Comparison of ENCODE assay signal across 2 cellular contexts in the genomic region with DNA sequence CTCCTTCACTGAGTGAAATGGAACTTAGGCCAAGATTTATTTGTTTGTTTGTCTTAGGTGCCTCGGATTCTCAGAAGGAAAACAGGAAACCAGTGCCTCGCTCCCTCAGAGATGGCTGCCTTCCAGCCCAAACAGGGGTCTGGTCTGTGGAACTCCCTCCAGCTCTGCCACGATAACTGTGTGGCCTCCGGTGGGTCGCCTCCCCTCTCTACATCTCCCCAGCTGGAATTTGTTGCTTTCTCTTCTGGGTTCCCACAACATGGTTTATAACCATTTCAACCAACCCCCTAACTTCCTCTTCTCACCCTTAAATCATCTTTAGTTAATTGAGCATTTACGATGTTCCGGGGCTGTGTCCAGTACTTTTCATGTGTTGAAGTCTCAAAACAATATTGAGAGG.
TF ChIP-seq lines count a peak whose summit lies in the region.

No MANE protein-coding gene starts in this region.

TF ChIP-seq in A549, 52 proteins besides CTCF, POLR2A, EP300 and RAD21:
- TF ChIP-seq, protein P1, sequence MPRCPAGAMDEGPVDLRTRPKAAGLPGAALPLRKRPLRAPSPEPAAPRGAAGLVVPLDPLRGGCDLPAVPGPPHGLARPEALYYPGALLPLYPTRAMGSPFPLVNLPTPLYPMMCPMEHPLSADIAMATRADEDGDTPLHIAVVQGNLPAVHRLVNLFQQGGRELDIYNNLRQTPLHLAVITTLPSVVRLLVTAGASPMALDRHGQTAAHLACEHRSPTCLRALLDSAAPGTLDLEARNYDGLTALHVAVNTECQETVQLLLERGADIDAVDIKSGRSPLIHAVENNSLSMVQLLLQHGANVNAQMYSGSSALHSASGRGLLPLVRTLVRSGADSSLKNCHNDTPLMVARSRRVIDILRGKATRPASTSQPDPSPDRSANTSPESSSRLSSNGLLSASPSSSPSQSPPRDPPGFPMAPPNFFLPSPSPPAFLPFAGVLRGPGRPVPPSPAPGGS (IDR thresholded peaks at IDR 0.05), result no peak
- TF ChIP-seq SMC3 (IDR thresholded peaks at IDR 0.05) (no peak), HOXB13 (CRISPR knock-in tag; IDR thresholded peaks at IDR 0.05; ENCODE audit: low read depth) (no peak), FOXS1 (CRISPR knock-in tag; IDR thresholded peaks at IDR 0.05) (no peak), RARB (CRISPR knock-in tag; IDR thresholded peaks at IDR 0.05) (no peak), RNF2 (IDR thresholded peaks at IDR 0.05; ENCODE audit: borderline replicate concordance, low read depth) (no peak), RCOR1 (IDR thresholded peaks at IDR 0.05; ENCODE audit: low read depth, low read length) (no peak), NFE2L2 (conservative IDR thresholded peaks at IDR 0.05; ENCODE audit: low read length) (no peak), ZFP36 (IDR thresholded peaks at IDR 0.05; ENCODE audit: borderline replicate concordance, partially characterized antibody) (no peak), MAZ (IDR thresholded peaks at IDR 0.05; ENCODE audit: borderline replicate concordance, low read depth, low read length) (no peak), CHD2 (IDR thresholded peaks at IDR 0.05; ENCODE audit: low read length, partially characterized antibody) (no peak), HOXB5 (CRISPR knock-in tag; IDR thresholded peaks at IDR 0.05) (no peak), CBX2 (IDR thresholded peaks at IDR 0.05; ENCODE audit: borderline replicate concordance, low read depth) (no peak), POLR2AphosphoS2 (conservative IDR thresholded peaks at IDR 0.05; ENCODE audit: low read length) (no peak), ZSCAN20 (CRISPR knock-in tag; IDR thresholded peaks at IDR 0.05) (no peak), CHD4 (IDR thresholded peaks at IDR 0.05; ENCODE audit: borderline replicate concordance) (no peak), ESRRA (IDR thresholded peaks at IDR 0.05; ENCODE audit: borderline replicate concordance, low read length) (no peak)
- TF ChIP-seq, protein P2, sequence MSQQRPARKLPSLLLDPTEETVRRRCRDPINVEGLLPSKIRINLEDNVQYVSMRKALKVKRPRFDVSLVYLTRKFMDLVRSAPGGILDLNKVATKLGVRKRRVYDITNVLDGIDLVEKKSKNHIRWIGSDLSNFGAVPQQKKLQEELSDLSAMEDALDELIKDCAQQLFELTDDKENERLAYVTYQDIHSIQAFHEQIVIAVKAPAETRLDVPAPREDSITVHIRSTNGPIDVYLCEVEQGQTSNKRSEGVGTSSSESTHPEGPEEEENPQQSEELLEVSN (IDR thresholded peaks at IDR 0.05; ENCODE audit: borderline replicate concordance, low read depth), result no peak
- TF ChIP-seq, protein P3, sequence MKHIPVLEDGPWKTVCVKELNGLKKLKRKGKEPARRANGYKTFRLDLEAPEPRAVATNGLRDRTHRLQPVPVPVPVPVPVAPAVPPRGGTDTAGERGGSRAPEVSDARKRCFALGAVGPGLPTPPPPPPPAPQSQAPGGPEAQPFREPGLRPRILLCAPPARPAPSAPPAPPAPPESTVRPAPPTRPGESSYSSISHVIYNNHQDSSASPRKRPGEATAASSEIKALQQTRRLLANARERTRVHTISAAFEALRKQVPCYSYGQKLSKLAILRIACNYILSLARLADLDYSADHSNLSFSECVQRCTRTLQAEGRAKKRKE (CRISPR knock-in tag; IDR thresholded peaks at IDR 0.05; ENCODE audit: low read depth), result no peak
- TF ChIP-seq, protein P4, sequence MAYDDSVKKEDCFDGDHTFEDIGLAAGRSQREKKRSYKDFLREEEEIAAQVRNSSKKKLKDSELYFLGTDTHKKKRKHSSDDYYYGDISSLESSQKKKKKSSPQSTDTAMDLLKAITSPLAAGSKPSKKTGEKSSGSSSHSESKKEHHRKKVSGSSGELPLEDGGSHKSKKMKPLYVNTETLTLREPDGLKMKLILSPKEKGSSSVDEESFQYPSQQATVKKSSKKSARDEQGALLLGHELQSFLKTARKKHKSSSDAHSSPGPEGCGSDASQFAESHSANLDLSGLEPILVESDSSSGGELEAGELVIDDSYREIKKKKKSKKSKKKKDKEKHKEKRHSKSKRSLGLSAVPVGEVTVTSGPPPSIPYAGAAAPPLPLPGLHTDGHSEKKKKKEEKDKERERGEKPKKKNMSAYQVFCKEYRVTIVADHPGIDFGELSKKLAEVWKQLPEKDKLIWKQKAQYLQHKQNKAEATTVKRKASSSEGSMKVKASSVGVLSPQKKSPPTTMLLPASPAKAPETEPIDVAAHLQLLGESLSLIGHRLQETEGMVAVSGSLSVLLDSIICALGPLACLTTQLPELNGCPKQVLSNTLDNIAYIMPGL (CRISPR knock-in tag; IDR thresholded peaks at IDR 0.05; ENCODE audit: borderline replicate concordance), result no peak

TF ChIP-seq in GM23338, 12 proteins besides CTCF, POLR2A, EP300 and RAD21:
- TF ChIP-seq NANOG (IDR thresholded peaks at IDR 0.05; ENCODE audit: borderline replicate concordance) (no peak), JUNB (IDR thresholded peaks at IDR 0.05; ENCODE audit: unreplicated experiment) (no peak), EZH2 (IDR thresholded peaks at IDR 0.05; ENCODE audit: low read depth, unreplicated experiment) (no peak), POLR2AphosphoS5 (IDR thresholded peaks at IDR 0.05; ENCODE audit: low read depth) (no peak), ZNF114 (CRISPR knock-in tag; IDR thresholded peaks at IDR 0.05) (no peak), STAT1 (IDR thresholded peaks at IDR 0.05; ENCODE audit: unreplicated experiment) (no peak), ZNF331 (CRISPR knock-in tag; IDR thresholded peaks at IDR 0.05; ENCODE audit: low read depth) (no peak), EZH2phosphoT487 (IDR thresholded peaks at IDR 0.05; ENCODE audit: unreplicated experiment) (no peak), CREB1 (CRISPR knock-in tag; IDR thresholded peaks at IDR 0.05; ENCODE audit: low read depth) (no peak)
- TF ChIP-seq, protein P5, sequence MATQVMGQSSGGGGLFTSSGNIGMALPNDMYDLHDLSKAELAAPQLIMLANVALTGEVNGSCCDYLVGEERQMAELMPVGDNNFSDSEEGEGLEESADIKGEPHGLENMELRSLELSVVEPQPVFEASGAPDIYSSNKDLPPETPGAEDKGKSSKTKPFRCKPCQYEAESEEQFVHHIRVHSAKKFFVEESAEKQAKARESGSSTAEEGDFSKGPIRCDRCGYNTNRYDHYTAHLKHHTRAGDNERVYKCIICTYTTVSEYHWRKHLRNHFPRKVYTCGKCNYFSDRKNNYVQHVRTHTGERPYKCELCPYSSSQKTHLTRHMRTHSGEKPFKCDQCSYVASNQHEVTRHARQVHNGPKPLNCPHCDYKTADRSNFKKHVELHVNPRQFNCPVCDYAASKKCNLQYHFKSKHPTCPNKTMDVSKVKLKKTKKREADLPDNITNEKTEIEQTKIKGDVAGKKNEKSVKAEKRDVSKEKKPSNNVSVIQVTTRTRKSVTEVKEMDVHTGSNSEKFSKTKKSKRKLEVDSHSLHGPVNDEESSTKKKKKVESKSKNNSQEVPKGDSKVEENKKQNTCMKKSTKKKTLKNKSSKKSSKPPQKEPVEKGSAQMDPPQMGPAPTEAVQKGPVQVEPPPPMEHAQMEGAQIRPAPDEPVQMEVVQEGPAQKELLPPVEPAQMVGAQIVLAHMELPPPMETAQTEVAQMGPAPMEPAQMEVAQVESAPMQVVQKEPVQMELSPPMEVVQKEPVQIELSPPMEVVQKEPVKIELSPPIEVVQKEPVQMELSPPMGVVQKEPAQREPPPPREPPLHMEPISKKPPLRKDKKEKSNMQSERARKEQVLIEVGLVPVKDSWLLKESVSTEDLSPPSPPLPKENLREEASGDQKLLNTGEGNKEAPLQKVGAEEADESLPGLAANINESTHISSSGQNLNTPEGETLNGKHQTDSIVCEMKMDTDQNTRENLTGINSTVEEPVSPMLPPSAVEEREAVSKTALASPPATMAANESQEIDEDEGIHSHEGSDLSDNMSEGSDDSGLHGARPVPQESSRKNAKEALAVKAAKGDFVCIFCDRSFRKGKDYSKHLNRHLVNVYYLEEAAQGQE (IDR thresholded peaks at IDR 0.05; ENCODE audit: unreplicated experiment), result no peak
- TF ChIP-seq, protein P6, sequence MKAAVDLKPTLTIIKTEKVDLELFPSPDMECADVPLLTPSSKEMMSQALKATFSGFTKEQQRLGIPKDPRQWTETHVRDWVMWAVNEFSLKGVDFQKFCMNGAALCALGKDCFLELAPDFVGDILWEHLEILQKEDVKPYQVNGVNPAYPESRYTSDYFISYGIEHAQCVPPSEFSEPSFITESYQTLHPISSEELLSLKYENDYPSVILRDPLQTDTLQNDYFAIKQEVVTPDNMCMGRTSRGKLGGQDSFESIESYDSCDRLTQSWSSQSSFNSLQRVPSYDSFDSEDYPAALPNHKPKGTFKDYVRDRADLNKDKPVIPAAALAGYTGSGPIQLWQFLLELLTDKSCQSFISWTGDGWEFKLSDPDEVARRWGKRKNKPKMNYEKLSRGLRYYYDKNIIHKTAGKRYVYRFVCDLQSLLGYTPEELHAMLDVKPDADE (IDR thresholded peaks at IDR 0.05), result no peak
- TF ChIP-seq, protein P7, sequence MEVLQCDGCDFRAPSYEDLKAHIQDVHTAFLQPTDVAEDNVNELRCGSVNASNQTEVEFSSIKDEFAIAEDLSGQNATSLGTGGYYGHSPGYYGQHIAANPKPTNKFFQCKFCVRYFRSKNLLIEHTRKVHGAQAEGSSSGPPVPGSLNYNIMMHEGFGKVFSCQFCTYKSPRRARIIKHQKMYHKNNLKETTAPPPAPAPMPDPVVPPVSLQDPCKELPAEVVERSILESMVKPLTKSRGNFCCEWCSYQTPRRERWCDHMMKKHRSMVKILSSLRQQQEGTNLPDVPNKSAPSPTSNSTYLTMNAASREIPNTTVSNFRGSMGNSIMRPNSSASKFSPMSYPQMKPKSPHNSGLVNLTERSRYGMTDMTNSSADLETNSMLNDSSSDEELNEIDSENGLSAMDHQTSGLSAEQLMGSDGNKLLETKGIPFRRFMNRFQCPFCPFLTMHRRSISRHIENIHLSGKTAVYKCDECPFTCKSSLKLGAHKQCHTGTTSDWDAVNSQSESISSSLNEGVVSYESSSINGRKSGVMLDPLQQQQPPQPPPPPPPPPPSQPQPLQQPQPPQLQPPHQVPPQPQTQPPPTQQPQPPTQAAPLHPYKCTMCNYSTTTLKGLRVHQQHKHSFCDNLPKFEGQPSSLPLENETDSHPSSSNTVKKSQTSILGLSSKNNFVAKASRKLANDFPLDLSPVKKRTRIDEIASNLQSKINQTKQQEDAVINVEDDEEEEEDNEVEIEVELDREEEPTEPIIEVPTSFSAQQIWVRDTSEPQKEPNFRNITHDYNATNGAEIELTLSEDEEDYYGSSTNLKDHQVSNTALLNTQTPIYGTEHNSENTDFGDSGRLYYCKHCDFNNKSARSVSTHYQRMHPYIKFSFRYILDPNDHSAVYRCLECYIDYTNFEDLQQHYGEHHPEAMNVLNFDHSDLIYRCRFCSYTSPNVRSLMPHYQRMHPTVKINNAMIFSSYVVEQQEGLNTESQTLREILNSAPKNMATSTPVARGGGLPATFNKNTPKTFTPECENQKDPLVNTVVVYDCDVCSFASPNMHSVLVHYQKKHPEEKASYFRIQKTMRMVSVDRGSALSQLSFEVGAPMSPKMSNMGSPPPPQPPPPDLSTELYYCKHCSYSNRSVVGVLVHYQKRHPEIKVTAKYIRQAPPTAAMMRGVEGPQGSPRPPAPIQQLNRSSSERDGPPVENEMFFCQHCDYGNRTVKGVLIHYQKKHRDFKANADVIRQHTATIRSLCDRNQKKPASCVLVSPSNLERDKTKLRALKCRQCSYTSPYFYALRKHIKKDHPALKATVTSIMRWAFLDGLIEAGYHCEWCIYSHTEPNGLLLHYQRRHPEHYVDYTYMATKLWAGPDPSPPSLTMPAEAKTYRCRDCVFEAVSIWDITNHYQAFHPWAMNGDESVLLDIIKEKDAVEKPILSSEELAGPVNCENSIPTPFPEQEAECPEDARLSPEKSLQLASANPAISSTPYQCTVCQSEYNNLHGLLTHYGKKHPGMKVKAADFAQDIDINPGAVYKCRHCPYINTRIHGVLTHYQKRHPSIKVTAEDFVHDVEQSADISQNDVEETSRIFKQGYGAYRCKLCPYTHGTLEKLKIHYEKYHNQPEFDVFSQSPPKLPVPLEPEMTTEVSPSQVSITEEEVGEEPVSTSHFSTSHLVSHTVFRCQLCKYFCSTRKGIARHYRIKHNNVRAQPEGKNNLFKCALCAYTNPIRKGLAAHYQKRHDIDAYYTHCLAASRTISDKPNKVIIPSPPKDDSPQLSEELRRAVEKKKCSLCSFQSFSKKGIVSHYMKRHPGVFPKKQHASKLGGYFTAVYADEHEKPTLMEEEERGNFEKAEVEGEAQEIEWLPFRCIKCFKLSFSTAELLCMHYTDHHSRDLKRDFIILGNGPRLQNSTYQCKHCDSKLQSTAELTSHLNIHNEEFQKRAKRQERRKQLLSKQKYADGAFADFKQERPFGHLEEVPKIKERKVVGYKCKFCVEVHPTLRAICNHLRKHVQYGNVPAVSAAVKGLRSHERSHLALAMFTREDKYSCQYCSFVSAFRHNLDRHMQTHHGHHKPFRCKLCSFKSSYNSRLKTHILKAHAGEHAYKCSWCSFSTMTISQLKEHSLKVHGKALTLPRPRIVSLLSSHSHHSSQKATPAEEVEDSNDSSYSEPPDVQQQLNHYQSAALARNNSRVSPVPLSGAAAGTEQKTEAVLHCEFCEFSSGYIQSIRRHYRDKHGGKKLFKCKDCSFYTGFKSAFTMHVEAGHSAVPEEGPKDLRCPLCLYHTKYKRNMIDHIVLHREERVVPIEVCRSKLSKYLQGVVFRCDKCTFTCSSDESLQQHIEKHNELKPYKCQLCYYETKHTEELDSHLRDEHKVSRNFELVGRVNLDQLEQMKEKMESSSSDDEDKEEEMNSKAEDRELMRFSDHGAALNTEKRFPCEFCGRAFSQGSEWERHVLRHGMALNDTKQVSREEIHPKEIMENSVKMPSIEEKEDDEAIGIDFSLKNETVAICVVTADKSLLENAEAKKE (CRISPR knock-in tag; IDR thresholded peaks at IDR 0.05), result no peak
